In the genomic region with DNA sequence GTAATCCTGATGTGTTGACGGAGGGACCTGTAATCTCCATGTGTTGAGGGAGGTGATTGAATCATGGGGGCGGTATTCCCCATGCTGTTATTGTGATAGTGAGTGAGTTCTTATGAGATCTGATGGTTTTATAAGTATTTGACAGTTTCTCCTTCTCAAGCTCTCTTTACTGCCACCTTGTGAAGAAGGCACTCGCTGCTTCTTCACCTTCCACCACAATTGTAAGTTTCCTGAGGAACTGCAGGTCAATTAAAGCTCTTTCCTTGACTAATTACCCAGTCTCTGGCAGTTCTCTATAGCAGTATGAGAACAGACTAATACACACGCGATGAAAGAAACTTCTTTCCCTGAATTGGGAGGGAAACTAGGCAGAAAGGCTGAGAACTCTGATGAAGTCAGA, we compare ENCODE assay signal across 10 cellular contexts.
DNase-seq lines count a peak whose midpoint lies in the region; ATAC-seq, FAIRE-seq and TF ChIP-seq lines count a peak whose summit lies in the region.
"Had no signal": no experiment of that assay in that cellular context is flagged by ENCODE, and none has a peak within 500 bp of the region (broad histone marks: within the 10 kb centered on the region; RNA-seq: fewer than 3 reads in every experiment).

No MANE protein-coding gene starts in this region.

- no peak overlapping the region for H3K27ac ChIP-seq in IMR-90 (ENCODE audit: insufficient read depth, low read length)

- dilution Hi-C loops in IMR-90 (cut with HindIII; ENCODE audit: low sequenced_read_pairs, unreplicated experiment): no loop called here

- CTCF ChIA-PET in BJ (lab: Yijun Ruan, JAX) (interaction anchor here (0.8 to 1.6 kb wide), 6 partner anchors 9 to 915 kb away, joined by 3 to 5 read pairs (median 3); no protein-coding TSS in a partner anchor), IMR-90 (lab: Yijun Ruan, JAX) (interaction anchor here (0.6 kb wide), 1 partner anchor 166 kb away, joined by 10 read pairs; no protein-coding TSS in a partner anchor)

- H3K18ac ChIP-seq in IMR-90 (ENCODE audit: low read depth, low read length): no peak overlapping the region

- peak; percentile 36; the same call in 1 of the 2 replicates for TF ChIP-seq CTCF in BJ (IDR thresholded peaks at IDR 0.05; ENCODE audit: insufficient read depth, low read depth, low read length)
- no peak; the same call in 1 of the 2 replicates for TF ChIP-seq CTCF in IMR-90 (conservative IDR thresholded peaks at IDR 0.05; ENCODE audit: low read depth, low read length)
- peak; percentile 47 for TF ChIP-seq CTCF in kidney epithelial cell (IDR thresholded peaks at IDR 0.05; ENCODE audit: insufficient read depth, low read length, poor library complexity, severe bottlenecking)
- no peak for TF ChIP-seq CTCF in omental fat pad (IDR thresholded peaks at IDR 0.05)

- no peak for DNase-seq in BJ (ENCODE audit: low read depth)
- peak; percentile 17 for DNase-seq in IMR-90
- peak; percentile 22 for DNase-seq in adipocyte (ENCODE audit: low read depth)
- DNase-seq in kidney epithelial cell (ENCODE audit: low read depth): no peak
- no peak for DNase-seq in HTR-8/SVneo (ENCODE audit: insufficient read length, low spot score)
- no peak for DNase-seq in omental fat pad (ENCODE audit: low spot score)
- no peak for DNase-seq in H7
- DNase-seq in mucosa of gallbladder (ENCODE audit: low spot score): no peak
- DNase-seq: activated CD4-positive, CD25-positive, alpha-beta regulatory T cell treated with anti-CD3 and anti-CD28 coated beads, Interleukin-2, amount 50 U/mL, for 72 hours had no signal

- H3K4me3 ChIP-seq in BJ (ENCODE audit: low read depth, low read length): no peak overlapping the region
- no peak overlapping the region for H3K4me3 ChIP-seq in IMR-90 (ENCODE audit: insufficient read depth, low read depth, low read length)
- no peak overlapping the region for H3K4me3 ChIP-seq in adipocyte (ENCODE audit: low read length)
- no peak overlapping the region for H3K4me3 ChIP-seq in kidney epithelial cell (ENCODE audit: low read depth, low read length)
- no peak overlapping the region for H3K4me3 ChIP-seq in H7 (ENCODE audit: insufficient read depth, low read depth, low read length)

- H2BK120ac ChIP-seq in IMR-90 (ENCODE audit: low read depth, low read length): no peak overlapping the region

- intact Hi-C loops in IMR-90 (cut with micrococcal nuclease): no loop called here

- H3K9ac ChIP-seq in IMR-90 (ENCODE audit: low read depth, low read length): no peak overlapping the region
- no peak overlapping the region for H3K9ac ChIP-seq in adipocyte (ENCODE audit: low read length)

- H3K9me3 ChIP-seq in IMR-90 (ENCODE audit: control insufficient read depth, insufficient read depth, low read length) (no peaks in the 10 kb centered on the region), adipocyte (ENCODE audit: control insufficient read depth, low read length) (no peaks in the 10 kb centered on the region)

- POLR2A ChIA-PET in BJ (lab: Charles Lee): no interaction called here
- POLR2A ChIA-PET in IMR-90 (lab: Charles Lee; ENCODE audit: unreplicated experiment): no interaction called here

- no peak overlapping the region for H3K56ac ChIP-seq in IMR-90 (ENCODE audit: extremely low read depth, insufficient read depth, low read length)

- H2BK20ac ChIP-seq in IMR-90 (ENCODE audit: low read depth, low read length): no peak overlapping the region

- H2BK5ac ChIP-seq in IMR-90 (ENCODE audit: low read depth, low read length, poor library complexity, severe bottlenecking): no peak overlapping the region

- no peak for TF ChIP-seq POLR2A in IMR-90 (IDR thresholded peaks at IDR 0.05; ENCODE audit: low read depth, low read length)

- H2AK5ac ChIP-seq in IMR-90 (ENCODE audit: low read depth, low read length): no peak overlapping the region

- ATAC-seq in IMR-90 (ENCODE audit: low read depth) (no peak), omental fat pad (ENCODE audit: low FRiP score) (no peak)
- ATAC-seq: left lobe of liver had no signal

- BruUV-seq in IMR-90 (replicated peaks; lab: Mats Ljungman, UMichigan): no TSS peak

- no peak overlapping the region for H2AFZ ChIP-seq in IMR-90 (replicated peaks; ENCODE audit: low read length, poor library complexity)

- H3K9me1 ChIP-seq in IMR-90 (ENCODE audit: insufficient read depth, low read length): no peaks in the 10 kb centered on the region

- no peak overlapping the region for H4K8ac ChIP-seq in IMR-90 (ENCODE audit: low read depth in 2 of 2, low read length in 2 of 2)

- no peak overlapping the region for H3K4ac ChIP-seq in IMR-90 (ENCODE audit: low read depth, low read length)

- no peak for TF ChIP-seq RAD21 in IMR-90 (IDR thresholded peaks at IDR 0.05; ENCODE audit: low read length)

- no CpG with 5 or more reads among the region's 5 CpGs for WGBS in IMR-90 (ENCODE audit: extremely low coverage in 2 of 2, insufficient read length in 1 of 2), 2 experiments

- H2BK15ac ChIP-seq in IMR-90 (ENCODE audit: low read depth, low read length): no peak overlapping the region

- no peak overlapping the region for H3K4me2 ChIP-seq in IMR-90 (ENCODE audit: low read depth, low read length)

- peaks cover 3% of the 10 kb centered on the region; the same call in 1 of the 2 replicates for H3K27me3 ChIP-seq in BJ (ENCODE audit: control insufficient read depth, insufficient read depth, low read length)
- H3K27me3 ChIP-seq in IMR-90 (ENCODE audit: control insufficient read depth, insufficient read depth, low read length): peaks cover 20% of the 10 kb centered on the region
- peaks cover 26% of the 10 kb centered on the region for H3K27me3 ChIP-seq in adipocyte (replicated peaks; ENCODE audit: control insufficient read depth, insufficient read depth, low read length)
- no peaks in the 10 kb centered on the region for H3K27me3 ChIP-seq in kidney epithelial cell (ENCODE audit: control insufficient read depth, insufficient read depth, low read length)
- H3K27me3 ChIP-seq in H7 (ENCODE audit: control insufficient read depth, insufficient read depth, low read length): no peaks in the 10 kb centered on the region

- H3K4me1 ChIP-seq in IMR-90 (ENCODE audit: control insufficient read depth, insufficient read depth, low read length) (no peaks in the 10 kb centered on the region), adipocyte (ENCODE audit: control insufficient read depth, insufficient read depth, low read length) (peaks cover 27% of the 10 kb centered on the region)

- no peak for FAIRE-seq in HTR-8/SVneo (lab: Jason Lieb, UNC)

- no peak overlapping the region for H4K5ac ChIP-seq in IMR-90 (ENCODE audit: low read depth, low read length)

- in situ Hi-C loops in IMR-90 (cut with MboI; ENCODE audit: low sequenced_read_pairs): loop anchor here (25.0 kb wide), 1 partner anchor 1620 kb away; no protein-coding TSS in a partner anchor

- H2AK9ac ChIP-seq in IMR-90 (replicated peaks; ENCODE audit: low read depth, low read length, poor library complexity): no peak overlapping the region

- no peak overlapping the region for H3K14ac ChIP-seq in IMR-90 (replicated peaks; ENCODE audit: low read depth, low read length)

- no peak overlapping the region for H3K23ac ChIP-seq in IMR-90 (ENCODE audit: low read depth, low read length)

- no peaks in the 10 kb centered on the region for H3K36me3 ChIP-seq in BJ (ENCODE audit: control insufficient read depth, insufficient read depth, low read length)
- no peaks in the 10 kb centered on the region for H3K36me3 ChIP-seq in IMR-90 (ENCODE audit: control insufficient read depth, insufficient read depth, low read length)
- H3K36me3 ChIP-seq in adipocyte (ENCODE audit: control insufficient read depth, insufficient read depth, low read length, severe bottlenecking): no peaks in the 10 kb centered on the region
- no peaks in the 10 kb centered on the region for H3K36me3 ChIP-seq in kidney epithelial cell (ENCODE audit: control insufficient read depth, insufficient read depth, low read length)
- no peaks in the 10 kb centered on the region for H3K36me3 ChIP-seq in H7 (replicated peaks; ENCODE audit: control insufficient read depth, insufficient read depth, low read length)

- no peaks in the 10 kb centered on the region for H4K20me1 ChIP-seq in IMR-90 (ENCODE audit: insufficient read depth, low read length)

- no peaks in the 10 kb centered on the region for H3K79me1 ChIP-seq in IMR-90 (ENCODE audit: low read depth in 1 of 2, low read length in 2 of 2)

- H4K91ac ChIP-seq in IMR-90 (ENCODE audit: insufficient read depth, low read depth, low read length): no peak overlapping the region

TF ChIP-seq in IMR-90, 13 proteins besides CTCF, POLR2A, EP300 and RAD21 (continues in another document):
- no peak for TF ChIP-seq RFX5 (IDR thresholded peaks at IDR 0.05; ENCODE audit: low read depth, low read length)
- TF ChIP-seq MAFK (IDR thresholded peaks at IDR 0.05; ENCODE audit: low read depth, low read length): no peak
- TF ChIP-seq, protein P1, sequence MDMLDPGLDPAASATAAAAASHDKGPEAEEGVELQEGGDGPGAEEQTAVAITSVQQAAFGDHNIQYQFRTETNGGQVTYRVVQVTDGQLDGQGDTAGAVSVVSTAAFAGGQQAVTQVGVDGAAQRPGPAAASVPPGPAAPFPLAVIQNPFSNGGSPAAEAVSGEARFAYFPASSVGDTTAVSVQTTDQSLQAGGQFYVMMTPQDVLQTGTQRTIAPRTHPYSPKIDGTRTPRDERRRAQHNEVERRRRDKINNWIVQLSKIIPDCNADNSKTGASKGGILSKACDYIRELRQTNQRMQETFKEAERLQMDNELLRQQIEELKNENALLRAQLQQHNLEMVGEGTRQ (IDR thresholded peaks at IDR 0.05; ENCODE audit: low read depth, low read length): no peak
- no peak for TF ChIP-seq NFE2L2 (IDR thresholded peaks at IDR 0.05; ENCODE audit: low read depth, low read length)
- no peak for TF ChIP-seq CHD1 (IDR thresholded peaks at IDR 0.05; ENCODE audit: low read depth, low read length)
- no peak for TF ChIP-seq MXI1 (IDR thresholded peaks at IDR 0.05; ENCODE audit: borderline replicate concordance, low read depth, low read length)
- TF ChIP-seq, protein P2, sequence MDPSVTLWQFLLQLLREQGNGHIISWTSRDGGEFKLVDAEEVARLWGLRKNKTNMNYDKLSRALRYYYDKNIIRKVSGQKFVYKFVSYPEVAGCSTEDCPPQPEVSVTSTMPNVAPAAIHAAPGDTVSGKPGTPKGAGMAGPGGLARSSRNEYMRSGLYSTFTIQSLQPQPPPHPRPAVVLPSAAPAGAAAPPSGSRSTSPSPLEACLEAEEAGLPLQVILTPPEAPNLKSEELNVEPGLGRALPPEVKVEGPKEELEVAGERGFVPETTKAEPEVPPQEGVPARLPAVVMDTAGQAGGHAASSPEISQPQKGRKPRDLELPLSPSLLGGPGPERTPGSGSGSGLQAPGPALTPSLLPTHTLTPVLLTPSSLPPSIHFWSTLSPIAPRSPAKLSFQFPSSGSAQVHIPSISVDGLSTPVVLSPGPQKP (IDR thresholded peaks at IDR 0.05; ENCODE audit: borderline replicate concordance, low read depth, low read length): no peak
- no peak for TF ChIP-seq CEBPB (IDR thresholded peaks at IDR 0.05; ENCODE audit: low read depth, low read length)
- TF ChIP-seq BHLHE40 (IDR thresholded peaks at IDR 0.05; ENCODE audit: low read depth, low read length): no peak
- no peak for TF ChIP-seq SMC3 (IDR thresholded peaks at IDR 0.05; ENCODE audit: low read depth, low read length)
- no peak for TF ChIP-seq FOS (IDR thresholded peaks at IDR 0.05; ENCODE audit: low read depth, low read length)
- no peak for TF ChIP-seq MAZ (IDR thresholded peaks at IDR 0.05; ENCODE audit: borderline replicate concordance, low read depth, low read length)

Comparison
In these comparisons a context has a peak if more than half of its experiments do, and no peak if none do; other contexts are left out.
1. DNase-seq: peak in IMR-90 (single experiment) and adipocyte (single experiment); none in BJ (single experiment), kidney epithelial cell (single experiment), HTR-8/SVneo (single experiment), omental fat pad (single experiment), H7 (single experiment) and mucosa of gallbladder (single experiment).
2. CTCF ChIP-seq: peak in BJ (single experiment) and kidney epithelial cell (single experiment); none in IMR-90 (single experiment) and omental fat pad (0 of 3).